In genomic region chr11:120337896-120338840, GRCh38 we compare ENCODE assay signal across 8 cellular contexts. TPM values are rescaled to one million over a fixed set of nuclear protein-coding genes. Genes with fewer than 3 reads are reported as not detected.
A peak's percentile ranks its signal among the peaks of the same experiment; 100 is the strongest.
DNase-seq lines count a peak whose midpoint lies in the region; ATAC-seq, FAIRE-seq and TF ChIP-seq lines count a peak whose summit lies in the region.

No MANE protein-coding gene starts in this region.

- H3K9me2 ChIP-seq in MM.1S (replicated peaks; ENCODE audit: insufficient read depth, low read length), result no peaks in the 10 kb centered on the region

- peaks cover 40% of the 10 kb centered on the region for H3K4me1 ChIP-seq in MM.1S (ENCODE audit: low read length)
- H3K4me1 ChIP-seq in mucosa of rectum (ENCODE audit: control insufficient read depth in 2 of 2, insufficient read depth in 2 of 2, low read length in 2 of 2), result peaks cover 12 to 21% of the 10 kb centered on the region in 2 donors

- H2AFZ ChIP-seq in MM.1S (ENCODE audit: low read length), result no peak overlapping the region

- H3K27ac ChIP-seq in MM.1S (ENCODE audit: low read length) (peak overlapping the region; percentile 68; the same call in 1 of the 2 replicates), mucosa of rectum (ENCODE audit: low read depth in 2 of 2, low read length in 2 of 2) (peak overlapping the region; percentile 87 to 94)

- 0 out of 2 replicates have a peak, but pooled peaks cover 3% of the 10 kb centered on the region for H3K36me3 ChIP-seq in MM.1S (replicated peaks; ENCODE audit: insufficient read depth, low read length)
- no peaks in the 10 kb centered on the region for H3K36me3 ChIP-seq in bronchial epithelial cell (ENCODE audit: control insufficient read depth, insufficient read depth, low read length)
- no peaks in the 10 kb centered on the region for H3K36me3 ChIP-seq in mucosa of rectum (ENCODE audit: control insufficient read depth in 2 of 2, insufficient read depth in 2 of 2, low read length in 2 of 2)

- no peak for FAIRE-seq in bronchial epithelial cell (lab: Jason Lieb, UNC)

- peak overlapping the region; percentile 59 for H3K4me2 ChIP-seq in MM.1S (ENCODE audit: low read depth, low read length)

- H3K9ac ChIP-seq in MM.1S (ENCODE audit: low read length), result peak overlapping the region; percentile 84; the same call in 1 of the 2 replicates
- peak overlapping the region; percentile 83 to 89 for H3K9ac ChIP-seq in mucosa of rectum (ENCODE audit: low read depth in 1 of 2, low read length in 2 of 2)

- TF ChIP-seq CTCF in MM.1S (IDR thresholded peaks at IDR 0.05; ENCODE audit: low read length), result no peak
- no peak for TF ChIP-seq CTCF in bronchial epithelial cell (IDR thresholded peaks at IDR 0.05; ENCODE audit: insufficient read depth, low read length, severe bottlenecking)

- DNase-seq in DMS 273 treated with DMSO at 0.1 percent for 48 hours (lab: John Stamatoyannopoulos, UW) (peak; percentile 22), MM.1S (peak; percentile 34), bronchial epithelial cell (ENCODE audit: low read depth) (peak; percentile 54), iPS-NIHi11 (ENCODE audit: low spot score) (no peak), SIG-M5 treated with dmso at 0.1 percent for 504 hours (lab: John Stamatoyannopoulos, UW; ENCODE audit: unreplicated experiment) (no peak)

- ATAC-seq in HG02759 (IDR thresholded peaks at IDR 0.05; ENCODE audit: unreplicated experiment) (no peak), GM21576 (IDR thresholded peaks at IDR 0.05; ENCODE audit: unreplicated experiment) (no peak)

- peaks cover 40% of the 10 kb centered on the region for H3F3A ChIP-seq in MM.1S (ENCODE audit: insufficient read depth, low read length)

- H3K27me3 ChIP-seq in MM.1S (replicated peaks; ENCODE audit: insufficient read depth, low read length) (no peaks in the 10 kb centered on the region), bronchial epithelial cell (ENCODE audit: control insufficient read depth, insufficient read depth, low read length) (no peaks in the 10 kb centered on the region), mucosa of rectum (ENCODE audit: control insufficient read depth in 2 of 2, insufficient read depth in 2 of 2, low read length in 2 of 2) (no peaks in the 10 kb centered on the region)

- peak overlapping the region; percentile 99 for H3K4me3 ChIP-seq in MM.1S (ENCODE audit: low read length)
- peak overlapping the region; percentile 85 for H3K4me3 ChIP-seq in bronchial epithelial cell (ENCODE audit: low read depth, low read length)
- peak overlapping the region; percentile 91 to 92 for H3K4me3 ChIP-seq in mucosa of rectum (ENCODE audit: low read length in 2 of 2)

- no peaks in the 10 kb centered on the region for H4K20me1 ChIP-seq in MM.1S (ENCODE audit: insufficient read depth, low read length)

- H3K79me2 ChIP-seq in MM.1S (ENCODE audit: low read length), result peaks cover 68% of the 10 kb centered on the region

- H3K9me3 ChIP-seq in MM.1S (replicated peaks; ENCODE audit: insufficient read depth, low read length), result no peaks in the 10 kb centered on the region
- no peaks in the 10 kb centered on the region for H3K9me3 ChIP-seq in mucosa of rectum (ENCODE audit: control insufficient read depth in 2 of 2, low read length in 2 of 2)

RNA-seq across cellular contexts. Expression of gene ARHGEF12, which starts 2.0 kb away (rescaled TPM):
- 65.6 and 87.6 TPM in 2 replicates for total RNA-seq in bronchial epithelial cell

RNA-seq across cellular contexts. Expression of gene TLCD5, which starts 13.1 kb away (rescaled TPM):
- 1.7 and 1.8 TPM in 2 replicates for total RNA-seq in bronchial epithelial cell

Comparison
In these comparisons a context has a peak if more than half of its experiments do, and no peak if none do; other contexts are left out.
1. DNase-seq: peak in DMS 273 treated with DMSO at 0.1 percent for 48 hours (single experiment), MM.1S (single experiment) and bronchial epithelial cell (single experiment); none in iPS-NIHi11 (single experiment) and SIG-M5 treated with dmso at 0.1 percent for 504 hours (single experiment).
2. Peak in every context shown above with its lines, with median percentiles within 50 percentile points of each other: H3K4me3 ChIP-seq.